1 cellular context compared by ENCODE assay signal in genomic region chr6:35722121-35722761, GRCh38.
TF ChIP-seq lines count a peak whose summit lies in the region.

No MANE protein-coding gene starts in this region.

TF ChIP-seq in HepG2, 621 proteins besides CTCF, POLR2A, EP300 and RAD21 (continued from another document and continues in another):
- TF ChIP-seq KIAA2018 (CRISPR knock-in tag; IDR thresholded peaks at IDR 0.05; ENCODE audit: borderline replicate concordance) (no peak), ZNF572 (CRISPR knock-in tag; IDR thresholded peaks at IDR 0.05) (no peak), ZNF142 (CRISPR knock-in tag; IDR thresholded peaks at IDR 0.05) (no peak), ZNF768 (CRISPR knock-in tag; IDR thresholded peaks at IDR 0.05) (0 out of 2 replicates have a peak, but pooled peaks have one; percentile 23), HINFP (CRISPR knock-in tag; IDR thresholded peaks at IDR 0.05; ENCODE audit: low read depth) (peak; percentile 51; the same call in 1 of the 2 replicates), E2F5 (CRISPR knock-in tag; conservative IDR thresholded peaks at IDR 0.05) (no peak), TAF1 (CRISPR knock-in tag; IDR thresholded peaks at IDR 0.05) (no peak), ZNF710 (CRISPR knock-in tag; IDR thresholded peaks at IDR 0.05; ENCODE audit: borderline replicate concordance) (no peak), ZNF264 (CRISPR knock-in tag; IDR thresholded peaks at IDR 0.05) (no peak), SNAPC5 (CRISPR knock-in tag; IDR thresholded peaks at IDR 0.05; ENCODE audit: borderline replicate concordance) (no peak), ZNF777 (CRISPR knock-in tag; IDR thresholded peaks at IDR 0.05) (no peak), MLXIP (CRISPR knock-in tag; IDR thresholded peaks at IDR 0.05; ENCODE audit: borderline replicate concordance) (no peak), TBX3 (IDR thresholded peaks at IDR 0.05; ENCODE audit: borderline replicate concordance) (no peak), ZNF850 (CRISPR knock-in tag; conservative IDR thresholded peaks at IDR 0.05) (no peak), ZNF317 (CRISPR knock-in tag; IDR thresholded peaks at IDR 0.05) (peak; percentile 32; the same call in 1 of the 2 replicates), TBX2 (CRISPR knock-in tag; IDR thresholded peaks at IDR 0.05; ENCODE audit: borderline replicate concordance) (0 out of 2 replicates have a peak, but pooled peaks have one; percentile 38), RXRA (CRISPR knock-in tag; IDR thresholded peaks at IDR 0.05) (peak; percentile 35), ZBTB14 (CRISPR knock-in tag; IDR thresholded peaks at IDR 0.05) (no peak), IKZF1 (IDR thresholded peaks at IDR 0.05) (no peak), ZFP82 (CRISPR knock-in tag; IDR thresholded peaks at IDR 0.05; ENCODE audit: borderline replicate concordance) (no peak), HMGXB4 (CRISPR knock-in tag; IDR thresholded peaks at IDR 0.05; ENCODE audit: borderline replicate concordance in 1 of 2, low read depth in 1 of 2) (no peak), ZNF713 (CRISPR knock-in tag; IDR thresholded peaks at IDR 0.05) (no peak), PHF21A (CRISPR knock-in tag; IDR thresholded peaks at IDR 0.05) (no peak), NR2C2 (CRISPR knock-in tag; IDR thresholded peaks at IDR 0.05; ENCODE audit: borderline replicate concordance) (peak; percentile 45; the same call in 1 of the 2 replicates), ETV5 (CRISPR knock-in tag; IDR thresholded peaks at IDR 0.05; ENCODE audit: borderline replicate concordance) (peak; percentile 75), MEIS1 (CRISPR knock-in tag; IDR thresholded peaks at IDR 0.05; ENCODE audit: borderline replicate concordance) (no peak)
